ENCODE assay signal across 1 cellular context in genomic region chr6:164695896-164696295, GRCh38.
TF ChIP-seq lines count a peak whose summit lies in the region.

No MANE protein-coding gene starts in this region.

TF ChIP-seq in GM23338, 12 proteins besides CTCF, POLR2A, EP300 and RAD21 (continued from another document):
- TF ChIP-seq ZNF462 (CRISPR knock-in tag; IDR thresholded peaks at IDR 0.05): no peak
- TF ChIP-seq POLR2AphosphoS5 (IDR thresholded peaks at IDR 0.05; ENCODE audit: low read depth): no peak
- no peak for TF ChIP-seq ZNF114 (CRISPR knock-in tag; IDR thresholded peaks at IDR 0.05)
